In the genomic region with DNA sequence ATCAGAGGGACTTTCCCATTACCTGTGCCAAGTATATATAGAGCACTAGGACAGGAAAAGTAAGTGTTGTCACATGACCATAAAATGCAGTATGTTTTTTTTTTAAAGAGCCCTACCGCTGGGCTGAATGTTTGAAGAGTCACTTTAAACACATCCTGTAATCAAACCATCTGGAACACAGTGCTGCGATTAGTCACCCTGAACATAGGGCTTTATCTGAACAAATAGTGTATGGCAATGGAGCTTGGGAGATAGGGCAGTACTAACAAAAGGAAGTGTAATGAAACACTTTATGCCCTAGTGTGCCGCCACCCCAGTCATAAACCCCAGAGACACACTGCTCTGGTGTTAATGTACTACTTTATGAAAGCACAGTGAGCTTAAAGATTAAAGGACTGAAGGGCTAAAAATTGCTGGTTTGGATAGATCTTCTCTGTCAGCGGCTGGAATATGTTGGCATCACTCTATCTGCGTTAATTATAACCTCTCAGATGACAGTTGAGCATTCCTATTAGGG, we compare ENCODE assay signal across 9 cellular contexts.
DNase-seq lines count a peak whose midpoint lies in the region; ATAC-seq and TF ChIP-seq lines count a peak whose summit lies in the region.
"Had no signal": no experiment of that assay in that cellular context is flagged by ENCODE, and none has a peak within 500 bp of the region (broad histone marks: within the 10 kb centered on the region; RNA-seq: fewer than 3 reads in every experiment).

No MANE protein-coding gene starts in this region.

- H4K20me1 ChIP-seq in Karpas-422 (ENCODE audit: insufficient read depth, low read depth, low read length): no peaks in the 10 kb centered on the region

- peak overlapping the region; percentile 55 for H3K4me2 ChIP-seq in Karpas-422 (ENCODE audit: low read depth, low read length, poor library complexity, severe bottlenecking)

- TF ChIP-seq CTCF in Peyer's patch (IDR thresholded peaks at IDR 0.05): peak in 1 of 6 experiments; percentile 10
- no peak for TF ChIP-seq CTCF in fibroblast of pulmonary artery (IDR thresholded peaks at IDR 0.05; ENCODE audit: low read length, missing control alignments)
- no peak for TF ChIP-seq CTCF in gastrocnemius medialis (IDR thresholded peaks at IDR 0.05 in 4 of 5, conservative IDR thresholded peaks at IDR 0.05 in 1 of 5)

- H3K27me3 ChIP-seq in Karpas-422 (ENCODE audit: low read length) (no peaks in the 10 kb centered on the region), Peyer's patch (no peaks in the 10 kb centered on the region), gastrocnemius medialis (no peaks in the 10 kb centered on the region), H7 (ENCODE audit: control insufficient read depth, insufficient read depth, low read length) (no peaks in the 10 kb centered on the region)

- H3K4me3 ChIP-seq in Karpas-422 (ENCODE audit: low read length) (peak overlapping the region; percentile 38; the same call in 1 of the 2 replicates), Peyer's patch (peak overlapping the region in 1 of 4 donors; percentile 21), fibroblast of pulmonary artery (replicated peaks; ENCODE audit: low read depth, low read length) (peak overlapping the region; percentile 8), gastrocnemius medialis (peak overlapping the region; percentile 22 to 46 (median 36)), H7 (ENCODE audit: insufficient read depth, low read depth, low read length) (no peak overlapping the region)
- H3K4me3 ChIP-seq: HAP-1 had no signal

- intact Hi-C loops in gastrocnemius medialis (cut with DNase I; ENCODE audit: low total_unique reads): loop anchor here (2.0 to 10.0 kb wide), 2 partner anchors 91 to 299 kb away; a partner anchor contains a TSS

- no peaks in the 10 kb centered on the region for H3K9me2 ChIP-seq in Karpas-422 (replicated peaks; ENCODE audit: insufficient read depth, low read length)

- H3K9ac ChIP-seq in Karpas-422 (ENCODE audit: low read length): peak overlapping the region; percentile 53

- H2AFZ ChIP-seq in Karpas-422 (ENCODE audit: low read length): peak overlapping the region; percentile 38

- ATAC-seq in gastrocnemius medialis: peak; percentile 69 to 80
- no peak for ATAC-seq in HG02571 (IDR thresholded peaks at IDR 0.05; ENCODE audit: unreplicated experiment)

- H3K36me3 ChIP-seq in Karpas-422 (ENCODE audit: insufficient read depth, low read length): no peaks in the 10 kb centered on the region
- no peaks in the 10 kb centered on the region for H3K36me3 ChIP-seq in Peyer's patch
- no peaks in the 10 kb centered on the region for H3K36me3 ChIP-seq in gastrocnemius medialis
- H3K36me3 ChIP-seq in H7 (replicated peaks; ENCODE audit: control insufficient read depth, insufficient read depth, low read length): no peaks in the 10 kb centered on the region
- H3K36me3 ChIP-seq: HAP-1 had no signal

- H3K79me2 ChIP-seq in Karpas-422 (ENCODE audit: low read length): no peaks in the 10 kb centered on the region

- TF ChIP-seq POLR2A in Peyer's patch (IDR thresholded peaks at IDR 0.05) (peak in 1 of 2 donors; percentile 45), gastrocnemius medialis (IDR thresholded peaks at IDR 0.05) (no peak)

- H3K27ac ChIP-seq in Karpas-422 (ENCODE audit: low read length) (peak overlapping the region; percentile 81), Peyer's patch (peak overlapping the region in 3 of 4 donors; percentile 5 to 72 (median 67)), gastrocnemius medialis (peak overlapping the region; percentile 74 to 86 (median 82))

- H3K4me1 ChIP-seq in Karpas-422 (ENCODE audit: low read length): peaks cover 95% of the 10 kb centered on the region
- H3K4me1 ChIP-seq in Peyer's patch: peaks cover 0 to 76% (median 4%) of the 10 kb centered on the region in 4 donors
- peaks cover 56 to 72% of the 10 kb centered on the region in 2 donors for H3K4me1 ChIP-seq in gastrocnemius medialis

- in situ Hi-C loops in gastrocnemius medialis (cut with MboI; ENCODE audit: low sequenced_read_pairs in 4 of 4): loop anchor here in 2 of 4 donors (10.0 kb wide), 2 partner anchors 79 to 89 kb away; a partner anchor contains a TSS

- H3K9me3 ChIP-seq in Karpas-422 (ENCODE audit: low read length) (no peaks in the 10 kb centered on the region), Peyer's patch (no peaks in the 10 kb centered on the region), gastrocnemius medialis (no peaks in the 10 kb centered on the region)
- H3K9me3 ChIP-seq: HAP-1 had no signal

- DNase-seq in DMS153 (lab: John Stamatoyannopoulos, UW) (peak; percentile 95), Karpas-422 (peak; percentile 69), Peyer's patch (peak; percentile 31 to 89 (median 71)), fibroblast of pulmonary artery (ENCODE audit: low read depth) (peak; percentile 83), gastrocnemius medialis (peak; percentile 28 to 31), H7 (no peak)
- no peak for DNase-seq in effector CD8-positive, alpha-beta T cell (lab: John Stamatoyannopoulos, UW)

Comparison
In these comparisons a context has a peak if more than half of its experiments do, and no peak if none do; other contexts are left out.
1. DNase-seq: peak in DMS153 (single experiment), Karpas-422 (single experiment), Peyer's patch (3 of 3), fibroblast of pulmonary artery (single experiment) and gastrocnemius medialis (2 of 2); none in effector CD8-positive, alpha-beta T cell (single experiment) and H7 (single experiment).
2. Peak in every context shown above with its lines, with median percentiles within 50 percentile points of each other: H3K27ac ChIP-seq.